In the genomic region with DNA sequence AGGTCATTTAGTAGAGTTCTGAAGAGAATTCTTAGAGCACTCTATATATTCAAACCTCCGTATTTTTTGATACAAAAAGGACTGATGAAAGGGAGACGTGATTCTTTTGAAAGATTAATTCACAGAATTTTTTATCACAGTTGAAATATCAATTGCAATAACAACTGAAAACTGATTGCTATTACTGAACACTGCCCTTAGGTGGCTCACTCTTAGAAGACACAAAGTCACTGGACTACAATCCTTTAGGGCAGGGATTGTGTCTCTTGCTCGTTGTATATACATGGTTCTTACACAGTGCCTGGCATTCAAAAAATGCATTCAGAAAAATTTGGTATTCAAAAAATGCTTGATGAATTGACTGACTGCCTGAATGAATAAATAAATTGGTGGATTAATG, we compare ENCODE assay signal across 8 cellular contexts. TPM values are rescaled to one million over a fixed set of nuclear protein-coding genes. Genes with fewer than 3 reads are reported as not detected.
DNase-seq lines count a peak whose midpoint lies in the region; ATAC-seq and TF ChIP-seq lines count a peak whose summit lies in the region.

No MANE protein-coding gene starts in this region.

- no peak overlapping the region for H3K27ac ChIP-seq in Peyer's patch

- H3K4me3 ChIP-seq in Peyer's patch = no peak overlapping the region

- H3K9me3 ChIP-seq in Peyer's patch = no peaks in the 10 kb centered on the region

- ATAC-seq in HG03045 (IDR thresholded peaks at IDR 0.05; ENCODE audit: unreplicated experiment) (peak; percentile 52), HG02981 (IDR thresholded peaks at IDR 0.05; ENCODE audit: unreplicated experiment) (no peak)

- TF ChIP-seq CTCF in GM12874 (IDR thresholded peaks at IDR 0.05; ENCODE audit: insufficient read depth, low read depth, low read length) = peak; percentile 48; the same call in 1 of the 2 replicates
- peak; percentile 9 to 67 (median 50) for TF ChIP-seq CTCF in Peyer's patch (IDR thresholded peaks at IDR 0.05)

- H3K27me3 ChIP-seq in Peyer's patch = no peaks in the 10 kb centered on the region

- peak; percentile 30 for DNase-seq in ACHN
- no peak for DNase-seq in Peyer's patch
- peak; percentile 22 to 41 for DNase-seq in erythroblast (lab: John Stamatoyannopoulos, UW)
- DNase-seq in pons (ENCODE audit: low spot score) = peak; percentile 46
- no peak for DNase-seq in nucleus accumbens (lab: John Stamatoyannopoulos, UW)

- H3K4me1 ChIP-seq in Peyer's patch = peaks cover 0 to 3% (median 0%) of the 10 kb centered on the region in 4 donors

- TF ChIP-seq POLR2A in Peyer's patch (IDR thresholded peaks at IDR 0.05) (no peak), erythroblast (IDR thresholded peaks at IDR 0.05; ENCODE audit: low read length) (no peak)

- in situ Hi-C loops in ACHN (cut with HindIII; ENCODE audit: low pct_ligation_motif_present, low pct_unique_long_range_greater_than_20kb, low sequenced_read_pairs) = no loop called here

- H3K36me3 ChIP-seq in Peyer's patch = no peaks in the 10 kb centered on the region

RNA-seq across cellular contexts. Expression of a gene that starts 17.1 kb away (rescaled TPM):
- total RNA-seq in Peyer's patch = 10 to 100 TPM in 1 of 4 donors, 1 to 10 TPM in 1, not detected in 2; 2.0 to 14.0 TPM

Comparison
In these comparisons a context has a peak if more than half of its experiments do, and no peak if none do; other contexts are left out.
1. DNase-seq: peak in ACHN (single experiment), erythroblast (2 of 2) and pons (single experiment); none in Peyer's patch (0 of 3) and nucleus accumbens (0 of 56).